Comparison of ENCODE assay signal across 8 cellular contexts in the genomic region with DNA sequence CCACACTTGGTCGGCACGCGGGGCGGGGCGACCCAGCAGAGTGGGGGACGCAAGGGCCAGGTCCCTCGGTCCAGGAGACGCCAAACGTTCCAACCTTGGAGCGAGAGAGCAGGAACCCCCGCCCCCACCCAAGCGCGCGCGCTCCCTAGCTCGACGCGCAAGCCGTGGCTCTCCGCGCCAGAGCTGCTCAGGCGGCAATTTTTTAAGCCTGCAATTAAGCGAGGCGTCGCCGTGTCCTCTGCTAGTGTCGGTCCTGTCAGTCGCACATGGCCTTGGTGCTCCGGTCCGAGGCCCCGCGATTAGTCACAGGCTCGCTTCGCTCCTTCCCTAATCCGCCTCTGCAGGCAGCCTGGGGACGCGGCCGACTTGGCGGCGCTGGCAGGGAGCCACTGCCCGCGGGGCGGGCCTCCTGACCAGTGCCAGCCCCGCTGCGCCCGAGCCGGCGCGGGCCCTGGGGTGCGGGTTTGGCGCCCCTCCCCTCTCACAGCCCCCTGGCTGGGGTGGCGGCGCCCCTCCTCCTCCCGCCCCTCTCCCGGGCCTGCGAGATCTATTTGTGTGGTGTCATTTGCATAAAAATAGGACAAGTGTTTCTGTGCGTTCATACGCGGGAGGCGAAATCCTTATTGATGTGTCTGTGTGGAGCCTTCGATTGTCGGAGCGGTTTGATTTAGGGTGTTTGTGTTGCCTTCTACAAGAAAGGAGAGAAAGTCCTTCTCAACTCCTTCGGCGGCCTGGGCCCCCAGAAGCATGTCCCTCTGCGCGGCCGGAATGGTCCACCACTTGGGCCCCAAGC. TPM values are rescaled to one million over a fixed set of nuclear protein-coding genes. Genes with fewer than 3 reads are reported as not detected.
DNase-seq lines count a peak whose midpoint lies in the region; ATAC-seq and TF ChIP-seq lines count a peak whose summit lies in the region.

No MANE protein-coding gene starts in this region.

- WGBS in urinary bladder: 10% methylated on average over 68 of the region's 68 CpGs

- H3K27me3 Mint-ChIP-seq in mesothelial cell of epicardium (ENCODE audit: low read depth): no peaks in the 10 kb centered on the region

- peak overlapping the region; percentile 76 for H3K4me3 ChIP-seq in OCI-LY7 (ENCODE audit: low read depth, low read length, poor library complexity, severe bottlenecking)
- H3K4me3 ChIP-seq in dorsolateral prefrontal cortex: peak overlapping the region; percentile 24 to 75 (median 58)
- peak overlapping the region; percentile 13 for H3K4me3 ChIP-seq in urinary bladder (ENCODE audit: low read depth, low read length)

- peak overlapping the region; percentile 90 for H3K27ac Mint-ChIP-seq in mesothelial cell of epicardium

- no peaks in the 10 kb centered on the region for H3K36me3 ChIP-seq in OCI-LY7 (ENCODE audit: insufficient read depth, low read length)
- H3K36me3 ChIP-seq in urinary bladder (ENCODE audit: insufficient read depth): no peaks in the 10 kb centered on the region

- peak overlapping the region; percentile 72 for H3K4me3 Mint-ChIP-seq in mesothelial cell of epicardium

- ATAC-seq in HG02759 (IDR thresholded peaks at IDR 0.05; ENCODE audit: unreplicated experiment): no peak

- TF ChIP-seq CTCF in OCI-LY7 (conservative IDR thresholded peaks at IDR 0.05; ENCODE audit: low read length): no peak
- TF ChIP-seq CTCF in dorsolateral prefrontal cortex (IDR thresholded peaks at IDR 0.05 in 54 of 56, conservative IDR thresholded peaks at IDR 0.05 in 2 of 56; ENCODE audit: low read depth in 1 of 56, partially characterized antibody in 56 of 56): no peak
- TF ChIP-seq CTCF in mesothelial cell of epicardium (IDR thresholded peaks at IDR 0.05; ENCODE audit: unreplicated experiment): no peak

- no peaks in the 10 kb centered on the region for H4K20me1 ChIP-seq in OCI-LY7 (ENCODE audit: insufficient read depth, low read length)

- peak; percentile 26 for DNase-seq in stimulated activated CD4-positive, alpha-beta T cell treated with anti-CD3 and anti-CD28 coated beads, Interleukin-4, amount 100 ng/mL, for 1 hour
- no peak for DNase-seq in stimulated activated CD4-positive, alpha-beta T cell treated with anti-CD3 and anti-CD28 coated beads, Interleukin-1b, Interleukin-23, amount 100 ng/mL, for 48 hours
- DNase-seq in OCI-LY7 (ENCODE audit: low spot score): no peak
- DNase-seq in dorsolateral prefrontal cortex: peak in 6 of 10 donors; percentile 38 to 69 (median 46)
- DNase-seq in mesothelial cell of epicardium (ENCODE audit: low spot score in 2 of 2, unreplicated experiment in 2 of 2): no peak
- DNase-seq in HT-29 (ENCODE audit: low spot score): no peak

- H3K4me1 ChIP-seq in OCI-LY7 (ENCODE audit: insufficient read depth, low read length, poor library complexity, severe bottlenecking): peaks cover 57% of the 10 kb centered on the region
- H3K4me1 ChIP-seq in urinary bladder (ENCODE audit: insufficient read depth): no peaks in the 10 kb centered on the region

- H3K4me1 Mint-ChIP-seq in mesothelial cell of epicardium: peaks cover 23% of the 10 kb centered on the region

- H2AFZ ChIP-seq in OCI-LY7 (ENCODE audit: low read length): no peak overlapping the region; the same call in 1 of the 2 replicates

- no peaks in the 10 kb centered on the region for H3K36me3 Mint-ChIP-seq in mesothelial cell of epicardium

- H3K27me3 ChIP-seq in dorsolateral prefrontal cortex: peaks cover 0 to 97% (median 56%) of the 10 kb centered on the region in 45 donors

- peaks cover 5% of the 10 kb centered on the region for H3K9me3 Mint-ChIP-seq in mesothelial cell of epicardium

- POLR2A ChIA-PET in OCI-LY7 (lab: Charles Lee): no interaction called here

- H3K4me2 ChIP-seq in OCI-LY7 (ENCODE audit: low read length): peak overlapping the region; percentile 90

- CTCF ChIA-PET in OCI-LY7 (lab: Charles Lee; ENCODE audit: unreplicated experiment): interaction anchor here (0.5 to 0.6 kb wide), 3 partner anchors 11 to 112 kb away, joined by 3 to 9 read pairs (median 3); no protein-coding TSS in a partner anchor

- no peaks in the 10 kb centered on the region for H3K9me3 ChIP-seq in OCI-LY7 (ENCODE audit: low read length)

- no peaks in the 10 kb centered on the region for H3K79me2 ChIP-seq in OCI-LY7 (ENCODE audit: insufficient read depth, low read depth, low read length)

- H3K27ac ChIP-seq in OCI-LY7 (ENCODE audit: low read depth, low read length, poor library complexity, severe bottlenecking) (peak overlapping the region; percentile 74), dorsolateral prefrontal cortex (peak overlapping the region in 54 of 59 donors; percentile 17 to 92 (median 84)), urinary bladder (ENCODE audit: low read depth) (no peak overlapping the region)

- BruUV-seq in OCI-LY7 (replicated peaks; lab: Mats Ljungman, UMichigan): no TSS peak

- intact Hi-C loops in OCI-LY7 (cut with micrococcal nuclease; ENCODE audit: unreplicated experiment) (no loop called here), dorsolateral prefrontal cortex (cut with DNase I) (loop anchor here (2.0 to 10.0 kb wide), 6 partner anchors 45 to 1303 kb away; partner anchors contain the start of gene MID1IP1 (in 1 of the 2))

- H3K9me2 ChIP-seq in OCI-LY7 (ENCODE audit: insufficient read depth, low read length): no peaks in the 10 kb centered on the region

RNA-seq across cellular contexts. Expression of gene BCOR, which starts 9.7 kb away (rescaled TPM):
- total RNA-seq in OCI-LY7 (2014; rRNA removed; shearing (Covaris generic)): 55.6 and 64.3 TPM in 2 replicates
- total RNA-seq in OCI-LY7 (2022) (48.0 and 52.2 TPM in 2 replicates), dorsolateral prefrontal cortex (10 to 100 TPM; 10.5 to 38.3 (median 19.7) TPM), mesothelial cell of epicardium (49.0 to 52.3 TPM (median 49.7 TPM) in 3 replicates), urinary bladder (26.5 TPM)
- polyA plus RNA-seq in urinary bladder: 20.8 TPM
- total RNA-seq in HT-29 (2014; rRNA removed; shearing (Covaris generic)): 23.3 and 25.5 TPM in 2 replicates

Comparison
In these comparisons a context has a peak if more than half of its experiments do, and no peak if none do; other contexts are left out.
1. DNase-seq: peak in stimulated activated CD4-positive, alpha-beta T cell treated with anti-CD3 and anti-CD28 coated beads, Interleukin-4, amount 100 ng/mL, for 1 hour (single experiment) and dorsolateral prefrontal cortex (6 of 10); none in stimulated activated CD4-positive, alpha-beta T cell treated with anti-CD3 and anti-CD28 coated beads, Interleukin-1b, Interleukin-23, amount 100 ng/mL, for 48 hours (single experiment), OCI-LY7 (single experiment), mesothelial cell of epicardium (0 of 2) and HT-29 (single experiment).
2. H3K4me3 ChIP-seq: peak in every context shown above with its lines; median percentile 76 in OCI-LY7; 58 in dorsolateral prefrontal cortex; 13 in urinary bladder.